In genomic region chr3:114596147-114596546, GRCh38 we compare ENCODE assay signal across 27 cellular contexts.
"Had no signal": no experiment of that assay in that cellular context is flagged by ENCODE, and none has a peak within 500 bp of the region (broad histone marks: within the 10 kb centered on the region; RNA-seq: fewer than 3 reads in every experiment).

No MANE protein-coding gene starts in this region.

- H3K27ac Mint-ChIP-seq: immature natural killer cell; mesothelial cell of epicardium; naive B cell; natural killer cell; nephron progenitor cell; progenitor cell of endocrine pancreas; stimulated activated memory B cell treated with anti-CD40 and anti-IgM and Interleukin-4, amounts not matched to agents 10 μg/mL and 1 μg/mL and 100 μg/mL, for 72 hours; stimulated activated naive CD8-positive, alpha-beta T cell treated with anti-CD3 and anti-CD28 coated beads, Interleukin-15, amount 100 ng/mL, for 72 hours; type B pancreatic cell had no signal

- H3K27me3 ChIP-seq: ovary, sigmoid colon, tibial nerve, vagina had no signal

- H3K27me3 Mint-ChIP-seq: naive B cell; progenitor cell of endocrine pancreas; stimulated activated memory B cell treated with anti-CD40 and anti-IgM and Interleukin-4, amounts not matched to agents 10 μg/mL and 1 μg/mL and 100 μg/mL, for 72 hours; stimulated activated naive CD8-positive, alpha-beta T cell treated with anti-CD3 and anti-CD28 coated beads, Interleukin-15, amount 100 ng/mL, for 72 hours; type B pancreatic cell had no signal

- FAIRE-seq: small intestine had no signal

- H3K9me3 ChIP-seq: left ventricle myocardium inferior, ovary, sigmoid colon, tibial nerve, vagina had no signal

- H3K4me3 Mint-ChIP-seq: immature natural killer cell; mesothelial cell of epicardium; naive B cell; natural killer cell; nephron progenitor cell; stimulated activated memory B cell treated with anti-CD40 and anti-IgM and Interleukin-4, amounts not matched to agents 10 μg/mL and 1 μg/mL and 100 μg/mL, for 72 hours; stimulated activated naive CD8-positive, alpha-beta T cell treated with anti-CD3 and anti-CD28 coated beads, Interleukin-15, amount 100 ng/mL, for 72 hours; type B pancreatic cell had no signal

- H3K36me3 ChIP-seq: ovary, sigmoid colon, tibial nerve, vagina had no signal

- H3K36me3 Mint-ChIP-seq: mesothelial cell of epicardium; natural killer cell; stimulated activated memory B cell treated with anti-CD40 and anti-IgM and Interleukin-4, amounts not matched to agents 10 μg/mL and 1 μg/mL and 100 μg/mL, for 72 hours; type B pancreatic cell had no signal

- ATAC-seq: natural killer cell; right cardiac atrium; stimulated activated memory B cell treated with anti-CD40 and anti-IgM and Interleukin-4, amounts not matched to agents 10 μg/mL and 1 μg/mL and 100 μg/mL, for 72 hours; stimulated activated naive CD8-positive, alpha-beta T cell treated with anti-CD3 and anti-CD28 coated beads, Interleukin-15, amount 100 ng/mL, for 72 hours had no signal

- DNase-seq: hypothalamus; immature natural killer cell; islet precursor cell; left ventricle myocardium inferior; mesendoderm; naive B cell; natural killer cell; nephron progenitor cell; ovary; retina; right cardiac atrium; sigmoid colon; small intestine; stimulated activated CD4-positive, alpha-beta T cell treated with anti-CD3 and anti-CD28 coated beads, Interleukin-1b, Interleukin-23, amount 100 ng/mL, for 48 hours; stimulated activated CD4-positive, alpha-beta T cell treated with anti-CD3 and anti-CD28 coated beads, Interleukin-2, amount 100 ng/mL, for 48 hours; stimulated activated CD4-positive, alpha-beta T cell treated with anti-CD3 and anti-CD28 coated beads, Interleukin-4, amount 100 ng/mL, for 4 hours; stimulated activated CD8-positive, alpha-beta memory T cell treated with anti-CD3 and anti-CD28 coated beads, Interleukin-4, amount 100 ng/mL, for 48 hours; stimulated activated naive CD4-positive, alpha-beta T cell treated with Interleukin-2 at 50 U/mL for 16 hours; stimulated activated naive CD8-positive, alpha-beta T cell treated with anti-CD3 and anti-CD28 coated beads, Interleukin-15, amount 100 ng/mL, for 72 hours; substantia nigra had no signal

- H3K4me1 Mint-ChIP-seq: immature natural killer cell; mesothelial cell of epicardium; naive B cell; nephron progenitor cell; stimulated activated memory B cell treated with anti-CD40 and anti-IgM and Interleukin-4, amounts not matched to agents 10 μg/mL and 1 μg/mL and 100 μg/mL, for 72 hours; stimulated activated naive CD8-positive, alpha-beta T cell treated with anti-CD3 and anti-CD28 coated beads, Interleukin-15, amount 100 ng/mL, for 72 hours had no signal

- H3K9me3 Mint-ChIP-seq: immature natural killer cell; mesothelial cell of epicardium; naive B cell; natural killer cell; nephron progenitor cell; stimulated activated memory B cell treated with anti-CD40 and anti-IgM and Interleukin-4, amounts not matched to agents 10 μg/mL and 1 μg/mL and 100 μg/mL, for 72 hours; stimulated activated naive CD8-positive, alpha-beta T cell treated with anti-CD3 and anti-CD28 coated beads, Interleukin-15, amount 100 ng/mL, for 72 hours; type B pancreatic cell had no signal

- H3K4me3 ChIP-seq: left ventricle myocardium inferior, lung, ovary, sigmoid colon, tibial nerve, vagina had no signal

- H3K27ac ChIP-seq: ovary, sigmoid colon, tibial nerve, vagina had no signal

- H3K4me1 ChIP-seq: vagina had no signal
